ENCODE assay signal across 2 cellular contexts in genomic region chr7:138829335-138829734, GRCh38.
TF ChIP-seq lines count a peak whose summit lies in the region.

No MANE protein-coding gene starts in this region.

TF ChIP-seq in HepG2, 621 proteins besides CTCF, POLR2A, EP300 and RAD21 (continues in another document):
- TF ChIP-seq KDM5A (IDR thresholded peaks at IDR 0.05; ENCODE audit: borderline replicate concordance, low read length) (no peak), EHMT2 (IDR thresholded peaks at IDR 0.05; ENCODE audit: borderline replicate concordance, low read depth, low read length) (no peak), DNMT1 (CRISPR knock-in tag; IDR thresholded peaks at IDR 0.05) (no peak), ZNF432 (CRISPR knock-in tag; IDR thresholded peaks at IDR 0.05; ENCODE audit: borderline replicate concordance) (no peak), HNF4G (IDR thresholded peaks at IDR 0.05; ENCODE audit: borderline replicate concordance, low read depth, low read length) (peak; percentile 50; the same call in 1 of the 2 replicates), HNF4G (CRISPR knock-in tag; IDR thresholded peaks at IDR 0.05; ENCODE audit: borderline replicate concordance, low read depth) (no peak), HDAC6 (IDR thresholded peaks at IDR 0.05; ENCODE audit: low read depth, low read length) (no peak), ZNF460 (CRISPR knock-in tag; IDR thresholded peaks at IDR 0.05; ENCODE audit: borderline replicate concordance) (peak; percentile 79), RNF2 (conservative IDR thresholded peaks at IDR 0.05; ENCODE audit: low read depth) (no peak), ZNF746 (CRISPR knock-in tag; IDR thresholded peaks at IDR 0.05) (no peak), NRL (CRISPR knock-in tag; IDR thresholded peaks at IDR 0.05; ENCODE audit: borderline replicate concordance) (no peak), HNRNPUL1 (IDR thresholded peaks at IDR 0.05; ENCODE audit: low read depth, low read length) (no peak), HINFP (CRISPR knock-in tag; IDR thresholded peaks at IDR 0.05; ENCODE audit: low read depth) (no peak), ZNF556 (CRISPR knock-in tag; IDR thresholded peaks at IDR 0.05; ENCODE audit: borderline replicate concordance) (no peak), ZKSCAN8 (CRISPR knock-in tag; IDR thresholded peaks at IDR 0.05; ENCODE audit: borderline replicate concordance) (no peak), ZBTB14 (CRISPR knock-in tag; IDR thresholded peaks at IDR 0.05) (no peak), MLX (CRISPR knock-in tag; IDR thresholded peaks at IDR 0.05) (no peak), GPN1 (CRISPR knock-in tag; IDR thresholded peaks at IDR 0.05; ENCODE audit: borderline replicate concordance) (no peak), SMARCE1 (IDR thresholded peaks at IDR 0.05; ENCODE audit: borderline replicate concordance) (no peak), ZNF770 (CRISPR knock-in tag; IDR thresholded peaks at IDR 0.05) (0 out of 2 replicates have a peak, but pooled peaks have one; percentile 28), AHR (CRISPR knock-in tag; IDR thresholded peaks at IDR 0.05) (no peak), ZNF329 (CRISPR knock-in tag; IDR thresholded peaks at IDR 0.05; ENCODE audit: low read depth) (no peak), KLF16 (CRISPR knock-in tag; IDR thresholded peaks at IDR 0.05) (no peak)

TF ChIP-seq in H1, 55 proteins besides CTCF, POLR2A, EP300 and RAD21:
- no peak for TF ChIP-seq ATF2 (IDR thresholded peaks at IDR 0.05; ENCODE audit: low read length)
- TF ChIP-seq CEBPB (IDR thresholded peaks at IDR 0.05; ENCODE audit: low read depth, low read length) = peak; percentile 56; the same call in 1 of the 2 replicates
TF ChIP-seq in H1: peak in this region for 1.
